9 cellular contexts compared by ENCODE assay signal in genomic region chr9:136975624-136976023, GRCh38. TPM values are rescaled to one million over a fixed set of nuclear protein-coding genes. Genes with fewer than 3 reads are reported as not detected.
A peak's percentile ranks its signal among the peaks of the same experiment; 100 is the strongest.
DNase-seq lines count a peak whose midpoint lies in the region; ATAC-seq, FAIRE-seq and TF ChIP-seq lines count a peak whose summit lies in the region.
"Had no signal": no experiment of that assay in that cellular context is flagged by ENCODE, and none has a peak within 500 bp of the region (broad histone marks: within the 10 kb centered on the region; RNA-seq: fewer than 3 reads in every experiment).

No MANE protein-coding gene starts in this region.

- POLR2A ChIA-PET in A673 (lab: Charles Lee; ENCODE audit: low non-redundant PET) = interaction anchor here (0.6 kb wide), 1 partner anchor 430 kb away, joined by 6 read pairs; no protein-coding TSS in a partner anchor
- POLR2A ChIA-PET in HCT116 (lab: Charles Lee) = no interaction called here

- peaks cover 1% of the 10 kb centered on the region for H3K27me3 Mint-ChIP-seq in activated naive CD4-positive, alpha-beta T cell treated with anti-CD3 and anti-CD28 coated beads for 36 hours (ENCODE audit: low read depth)

- H3K4me2 ChIP-seq in HCT116 (ENCODE audit: low read length) (peak overlapping the region; percentile 32), keratinocyte (ENCODE audit: control insufficient read depth, extremely low read depth, insufficient read depth, low read depth, low read length) (no peak overlapping the region)

- DNase-seq in A673 (ENCODE audit: low spot score) (no peak), HCT116 (ENCODE audit: low read depth, low spot score) (no peak), keratinocyte (ENCODE audit: low read depth, low spot score) (no peak), omental fat pad (ENCODE audit: low spot score) (no peak), NCI-H82 treated with DMSO at 0.1 percent for 48 hours (lab: John Stamatoyannopoulos, UW; ENCODE audit: unreplicated experiment) (no peak), NCI-H226 (no peak)
- peak; percentile 45 for DNase-seq in activated naive CD4-positive, alpha-beta T cell treated with anti-CD3 and anti-CD28 coated beads for 36 hours

- dilution Hi-C loops in keratinocyte (cut with MboI; ENCODE audit: extremely low pct_ligation_motif_present, low sequenced_read_pairs) = no loop called here

- H3K9me3 ChIP-seq in A673 (ENCODE audit: low read depth, low read length, poor library complexity, severe bottlenecking) = no peaks in the 10 kb centered on the region
- no peaks in the 10 kb centered on the region for H3K9me3 ChIP-seq in HCT116 (ENCODE audit: control insufficient read depth in 1 of 2, insufficient read depth in 1 of 2, low read depth in 1 of 2, low read length in 2 of 2)
- H3K9me3 ChIP-seq in keratinocyte (ENCODE audit: control insufficient read depth, low read depth, low read length) = no peaks in the 10 kb centered on the region

- H3K4me3 ChIP-seq in A673 (ENCODE audit: low read depth, low read length, poor library complexity, severe bottlenecking) = no peak overlapping the region
- H3K4me3 ChIP-seq in HCT116 (replicated peaks in 1 of 2; ENCODE audit: low read depth in 1 of 2, low read length in 2 of 2) = no peak overlapping the region
- no peak overlapping the region for H3K4me3 ChIP-seq in keratinocyte (ENCODE audit: control insufficient read depth in 2 of 3, extremely low read depth in 1 of 3, insufficient read depth in 2 of 3, low read depth in 1 of 3, low read length in 3 of 3)

- H3K9me2 ChIP-seq in HCT116 (ENCODE audit: insufficient read depth) = no peaks in the 10 kb centered on the region

- RAD21 ChIA-PET in HCT116 (lab: Charles Lee; ENCODE audit: low non-redundant PET in 1 of 2, low total read pairs in 2 of 2, uncharacterized antibody in 2 of 2, unreplicated experiment in 2 of 2) = no interaction called here

- no peak overlapping the region for H3K4me3 Mint-ChIP-seq in activated naive CD4-positive, alpha-beta T cell treated with anti-CD3 and anti-CD28 coated beads for 36 hours

- TF ChIP-seq POLR2A in HCT116 (IDR thresholded peaks at IDR 0.05; ENCODE audit: borderline replicate concordance, extremely low read depth, insufficient read depth, insufficient read length) = no peak

- H3K9ac ChIP-seq in HCT116 (ENCODE audit: low read length) (no peak overlapping the region), keratinocyte (ENCODE audit: control insufficient read depth, extremely low read depth, insufficient read depth, low read length) (no peak overlapping the region)

- ATAC-seq in HCT116 (no peak), HG03342 (IDR thresholded peaks at IDR 0.05; ENCODE audit: unreplicated experiment) (no peak), omental fat pad (ENCODE audit: low FRiP score) (no peak)

- H3K4me1 ChIP-seq in A673 (ENCODE audit: insufficient read depth, low read length, poor library complexity, severe bottlenecking) (no peaks in the 10 kb centered on the region), HCT116 (ENCODE audit: control insufficient read depth in 1 of 2, insufficient read depth in 2 of 2, low read length in 2 of 2) (peaks cover 2 to 32% of the 10 kb centered on the region in 2 experiments; a peak in 3 of 4 replicates), keratinocyte (ENCODE audit: control insufficient read depth, extremely low read depth, insufficient read depth, low read length) (peaks cover 8% of the 10 kb centered on the region)

- H3K4me1 Mint-ChIP-seq in activated naive CD4-positive, alpha-beta T cell treated with anti-CD3 and anti-CD28 coated beads for 36 hours (ENCODE audit: low read depth) = peaks cover 14% of the 10 kb centered on the region

- H2AFZ ChIP-seq in HCT116 (ENCODE audit: low read depth, low read length, poor library complexity, severe bottlenecking) (no peak overlapping the region), keratinocyte (ENCODE audit: control insufficient read depth, low read length) (no peak overlapping the region)

- H3K36me3 ChIP-seq in A673 (ENCODE audit: insufficient read depth, low read length, poor library complexity, severe bottlenecking) = no peaks in the 10 kb centered on the region
- no peaks in the 10 kb centered on the region for H3K36me3 ChIP-seq in HCT116 (ENCODE audit: control insufficient read depth in 1 of 2, insufficient read depth in 2 of 2, low read length in 2 of 2)
- H3K36me3 ChIP-seq in keratinocyte (ENCODE audit: control insufficient read depth in 2 of 2, extremely low read depth in 1 of 2, insufficient read depth in 2 of 2, low read length in 2 of 2) = no peaks in the 10 kb centered on the region

- H3K9me1 ChIP-seq in keratinocyte (ENCODE audit: control insufficient read depth, extremely low read depth, insufficient read depth, low read length) = no peaks in the 10 kb centered on the region

- H3K27me3 ChIP-seq in A673 (replicated peaks; ENCODE audit: insufficient read depth, low read depth, low read length, poor library complexity) (no peaks in the 10 kb centered on the region), HCT116 (ENCODE audit: insufficient read depth, low read length) (no peaks in the 10 kb centered on the region), keratinocyte (ENCODE audit: control insufficient read depth, extremely low read depth, insufficient read depth, low read length) (no peaks in the 10 kb centered on the region)

- FAIRE-seq in keratinocyte (lab: Jason Lieb, UNC) = no peak

- BruUV-seq in A673 (replicated peaks; lab: Mats Ljungman, UMichigan) = no TSS peak
- no TSS peak for BruUV-seq in HCT116 (replicated peaks; lab: Mats Ljungman, UMichigan)

- intact Hi-C loops in A673 (cut with micrococcal nuclease; ENCODE audit: unreplicated experiment) (no loop called here), HCT116 (cut with micrococcal nuclease) (no loop called here)
- intact Hi-C loops in activated naive CD4-positive, alpha-beta T cell treated with anti-CD3 and anti-CD28 coated beads for 36 hours (cut with micrococcal nuclease) = no loop called here

- H4K20me1 ChIP-seq in HCT116 (ENCODE audit: insufficient read depth) (no peaks in the 10 kb centered on the region), keratinocyte (ENCODE audit: control insufficient read depth, extremely low read depth, insufficient read depth, low read length) (no peaks in the 10 kb centered on the region)

- TF ChIP-seq CTCF in A673 (conservative IDR thresholded peaks at IDR 0.05; ENCODE audit: low read depth, low read length) = peak; percentile 28; the same call in 1 of the 2 replicates
- TF ChIP-seq CTCF in HCT116 (IDR thresholded peaks at IDR 0.05 in 2 of 3, conservative IDR thresholded peaks at IDR 0.05 in 1 of 3; ENCODE audit: borderline replicate concordance in 1 of 3, insufficient read depth in 1 of 3, low read depth in 2 of 3, low read length in 2 of 3) = peak in 2 of 3 experiments; percentile 43 to 55; a peak in 5 of 6 replicates
- peak in 2 of 3 experiments; percentile 25 for TF ChIP-seq CTCF in keratinocyte (optimal IDR thresholded peaks at IDR 0.05 in 1 of 3, IDR thresholded peaks at IDR 0.05 in 1 of 3, conservative IDR thresholded peaks at IDR 0.05 in 1 of 3; ENCODE audit: extremely low read depth in 1 of 3, insufficient read depth in 2 of 3, low read length in 3 of 3)
- no peak for TF ChIP-seq CTCF in omental fat pad (IDR thresholded peaks at IDR 0.05)

- no peaks in the 10 kb centered on the region for H3K9me3 Mint-ChIP-seq in activated naive CD4-positive, alpha-beta T cell treated with anti-CD3 and anti-CD28 coated beads for 36 hours

- H3K36me3 Mint-ChIP-seq in activated naive CD4-positive, alpha-beta T cell treated with anti-CD3 and anti-CD28 coated beads for 36 hours (ENCODE audit: low read depth) = no peaks in the 10 kb centered on the region

- no peak for TF ChIP-seq RAD21 in HCT116 (IDR thresholded peaks at IDR 0.05; ENCODE audit: low read depth)

- no peak overlapping the region for H3K27ac Mint-ChIP-seq in activated naive CD4-positive, alpha-beta T cell treated with anti-CD3 and anti-CD28 coated beads for 36 hours

- H3K79me2 ChIP-seq in HCT116 (ENCODE audit: insufficient read depth, low read length) (no peaks in the 10 kb centered on the region), keratinocyte (ENCODE audit: control insufficient read depth, insufficient read depth, low read length) (no peaks in the 10 kb centered on the region)

- CTCF ChIA-PET in A673 (lab: Charles Lee) (no interaction called here), HCT116 (lab: Charles Lee) (interaction anchor here (1.0 to 2.0 kb wide), 4 partner anchors 10 to 93 kb away, joined by 3 to 8 read pairs (median 6); partner anchors contain the start of gene PAXX)
- CTCF ChIA-PET in activated naive CD4-positive, alpha-beta T cell treated with anti-CD3 and anti-CD28 coated beads for 36 hours (lab: Charles Lee) = interaction anchor here (3.2 kb wide), 1 partner anchor 59 kb away, joined by 14 read pairs; no protein-coding TSS in a partner anchor

- no peak overlapping the region for H3K27ac ChIP-seq in A673 (ENCODE audit: low read depth, low read length, poor library complexity, severe bottlenecking)
- H3K27ac ChIP-seq in HCT116 (ENCODE audit: low read depth, low read length) = no peak overlapping the region; the same call in 1 of the 2 replicates
- no peak overlapping the region for H3K27ac ChIP-seq in keratinocyte (ENCODE audit: control insufficient read depth, insufficient read depth, low read length)

RNA-seq across cellular contexts. Expression of gene PTGDS, which starts 1.7 kb away (rescaled TPM):
- total RNA-seq in A673 (2021) (not detected in 2 replicates), HCT116 (2021; ENCODE audit: unreplicated experiment) (3.1 TPM), omental fat pad (100 to 1,000 TPM in 2 of 4 donors, 10 to 100 TPM in 2; 76.9 to 173 (median 118) TPM)
- 0.61 and 1.3 TPM in 2 replicates for polyA plus RNA-seq in HCT116 (2012)
- total RNA-seq in activated naive CD4-positive, alpha-beta T cell treated with anti-CD3 and anti-CD28 coated beads for 36 hours = not detected
- polyA plus RNA-seq in keratinocyte = not detected in 3 replicates
- polyA plus RNA-seq in keratinocyte (2011; ENCODE audit: low read depth) = not detected
- not detected in 2 replicates for polyA plus RNA-seq in keratinocyte (2011; cell fraction: cytosol; rRNA removed)
- polyA plus RNA-seq in keratinocyte (2011; cell fraction: nucleus; rRNA removed) = not detected in 2 replicates
- polyA plus RNA-seq in keratinocyte (2012; ENCODE audit: low replicate concordance) = 0.39 TPM in 1 of 2 replicates, not detected in the other
- not detected in 3 replicates for polyA minus RNA-seq in keratinocyte
- not detected for polyA minus RNA-seq in keratinocyte (2011; cell fraction: cytosol; rRNA and poly(A)+ RNA removed)
- polyA minus RNA-seq in keratinocyte (2011; cell fraction: nucleus; rRNA and poly(A)+ RNA removed) = not detected in 2 replicates

RNA-seq across cellular contexts. Expression of gene LCNL1, which starts 7.2 kb away (rescaled TPM):
- total RNA-seq in A673 (2021) (not detected in 2 replicates), HCT116 (2021; ENCODE audit: unreplicated experiment) (0.44 TPM), omental fat pad (under 1 TPM in 3 of 4 donors, not detected in 1; 0.28 to 0.47 (median 0.36) TPM)
- polyA plus RNA-seq in HCT116 (2012) = 0.25 and 0.41 TPM in 2 replicates
- total RNA-seq in activated naive CD4-positive, alpha-beta T cell treated with anti-CD3 and anti-CD28 coated beads for 36 hours = not detected
- polyA plus RNA-seq in keratinocyte = not detected in 3 replicates
- not detected for polyA plus RNA-seq in keratinocyte (2011; ENCODE audit: low read depth)
- not detected in 2 replicates for polyA plus RNA-seq in keratinocyte (2011; cell fraction: cytosol; rRNA removed)
- polyA plus RNA-seq in keratinocyte (2011; cell fraction: nucleus; rRNA removed) = not detected in 2 replicates
- not detected in 2 replicates for polyA plus RNA-seq in keratinocyte (2012; ENCODE audit: low replicate concordance)
- polyA minus RNA-seq in keratinocyte = not detected in 3 replicates
- polyA minus RNA-seq in keratinocyte (2011; cell fraction: cytosol; rRNA and poly(A)+ RNA removed) = not detected
- not detected in 2 replicates for polyA minus RNA-seq in keratinocyte (2011; cell fraction: nucleus; rRNA and poly(A)+ RNA removed)

RNA-seq across cellular contexts. Expression of gene PAXX, which starts 16.6 kb away (rescaled TPM):
- total RNA-seq in A673 (2021) (91.5 and 99.5 TPM in 2 replicates), HCT116 (2021; ENCODE audit: unreplicated experiment) (89.0 TPM), omental fat pad (10 to 100 TPM; 22.0 to 37.0 (median 31.6) TPM)
- 57.8 and 80.5 TPM in 2 replicates for polyA plus RNA-seq in HCT116 (2012)
- 10 to 100 TPM; 75.9 to 76.8 TPM for total RNA-seq in activated naive CD4-positive, alpha-beta T cell treated with anti-CD3 and anti-CD28 coated beads for 36 hours
- 11.2 to 14.6 TPM (median 13.6 TPM) in 3 replicates for polyA plus RNA-seq in keratinocyte
- polyA plus RNA-seq in keratinocyte (2011; ENCODE audit: low read depth) = 7.8 TPM
- 3.6 and 10.1 TPM in 2 replicates for polyA plus RNA-seq in keratinocyte (2011; cell fraction: cytosol; rRNA removed)
- 25.9 and 35.5 TPM in 2 replicates for polyA plus RNA-seq in keratinocyte (2011; cell fraction: nucleus; rRNA removed)
- 11.3 and 18.4 TPM in 2 replicates for polyA plus RNA-seq in keratinocyte (2012; ENCODE audit: low replicate concordance)
- polyA minus RNA-seq in keratinocyte = 1.1 to 2.7 TPM (median 1.6 TPM) in 3 replicates
- polyA minus RNA-seq in keratinocyte (2011; cell fraction: cytosol; rRNA and poly(A)+ RNA removed) = 13.0 TPM
- 3.3 and 4.0 TPM in 2 replicates for polyA minus RNA-seq in keratinocyte (2011; cell fraction: nucleus; rRNA and poly(A)+ RNA removed)

RNA-seq across cellular contexts. Expression of gene CLIC3, which starts 20.7 kb away (rescaled TPM):
- total RNA-seq in A673 (2021) (not detected in 2 replicates), HCT116 (2021; ENCODE audit: unreplicated experiment) (8.4 TPM), omental fat pad (1 to 10 TPM in 3 of 4 donors, under 1 TPM in 1; 0.95 to 9.7 (median 4.7) TPM)
- polyA plus RNA-seq in HCT116 (2012) = 14.0 and 15.3 TPM in 2 replicates
- total RNA-seq in activated naive CD4-positive, alpha-beta T cell treated with anti-CD3 and anti-CD28 coated beads for 36 hours = not detected
- polyA plus RNA-seq in keratinocyte = 5.5 to 36.0 TPM (median 9.4 TPM) in 3 replicates
- polyA plus RNA-seq in keratinocyte (2011; ENCODE audit: low read depth) = 24.5 TPM
- polyA plus RNA-seq in keratinocyte (2011; cell fraction: cytosol; rRNA removed) = 11.0 and 44.2 TPM in 2 replicates
- polyA plus RNA-seq in keratinocyte (2011; cell fraction: nucleus; rRNA removed) = 12.5 and 21.9 TPM in 2 replicates
- polyA plus RNA-seq in keratinocyte (2012; ENCODE audit: low replicate concordance) = 19.4 and 127 TPM in 2 replicates
- polyA minus RNA-seq in keratinocyte = 1.1 to 5.3 TPM (median 2.4 TPM) in 3 replicates
- polyA minus RNA-seq in keratinocyte (2011; cell fraction: cytosol; rRNA and poly(A)+ RNA removed) = 22.4 TPM
- polyA minus RNA-seq in keratinocyte (2011; cell fraction: nucleus; rRNA and poly(A)+ RNA removed) = 4.2 and 7.2 TPM in 2 replicates

RNA-seq across cellular contexts. Expression of gene LCN12, which starts 23.6 kb away (rescaled TPM):
- total RNA-seq in A673 (2021) = 1.1 TPM in 1 of 2 replicates, not detected in the other
- 4.2 TPM for total RNA-seq in HCT116 (2021; ENCODE audit: unreplicated experiment)
- polyA plus RNA-seq in HCT116 (2012) = 1.4 and 2.0 TPM in 2 replicates
- 1 to 10 TPM; 1.1 to 1.9 TPM for total RNA-seq in activated naive CD4-positive, alpha-beta T cell treated with anti-CD3 and anti-CD28 coated beads for 36 hours
- 0.22 TPM in 1 of 3 replicates, not detected in the others for polyA plus RNA-seq in keratinocyte
- not detected for polyA plus RNA-seq in keratinocyte (2011; ENCODE audit: low read depth)
- polyA plus RNA-seq in keratinocyte (2011; cell fraction: cytosol; rRNA removed) = not detected in 2 replicates
- polyA plus RNA-seq in keratinocyte (2011; cell fraction: nucleus; rRNA removed) = 0.18 and 0.81 TPM in 2 replicates
- not detected in 2 replicates for polyA plus RNA-seq in keratinocyte (2012; ENCODE audit: low replicate concordance)
- not detected in 3 replicates for polyA minus RNA-seq in keratinocyte
- polyA minus RNA-seq in keratinocyte (2011; cell fraction: cytosol; rRNA and poly(A)+ RNA removed) = not detected
- not detected in 2 replicates for polyA minus RNA-seq in keratinocyte (2011; cell fraction: nucleus; rRNA and poly(A)+ RNA removed)
- total RNA-seq in omental fat pad = under 1 TPM in 1 of 4 donors, not detected in 3; 0.46 TPM
- polyA plus RNA-seq: fibroblast of lung had no signal

Comparison
In these comparisons a context has a peak if more than half of its experiments do, and no peak if none do; other contexts are left out.
1. CTCF ChIP-seq: peak in A673 (single experiment), HCT116 (2 of 3) and keratinocyte (2 of 3); none in omental fat pad (0 of 3).
2. RNA of gene PTGDS, which starts 1.7 kb away (total RNA-seq): 76.9 to 173 TPM in omental fat pad; 3.1 TPM in HCT116 (single experiment), not detected in activated naive CD4-positive, alpha-beta T cell treated with anti-CD3 and anti-CD28 coated beads for 36 hours and not detected in A673; every median in the first group is over 10 times any median in the second.